ENCODE assay signal across 16 cellular contexts in the genomic region with DNA sequence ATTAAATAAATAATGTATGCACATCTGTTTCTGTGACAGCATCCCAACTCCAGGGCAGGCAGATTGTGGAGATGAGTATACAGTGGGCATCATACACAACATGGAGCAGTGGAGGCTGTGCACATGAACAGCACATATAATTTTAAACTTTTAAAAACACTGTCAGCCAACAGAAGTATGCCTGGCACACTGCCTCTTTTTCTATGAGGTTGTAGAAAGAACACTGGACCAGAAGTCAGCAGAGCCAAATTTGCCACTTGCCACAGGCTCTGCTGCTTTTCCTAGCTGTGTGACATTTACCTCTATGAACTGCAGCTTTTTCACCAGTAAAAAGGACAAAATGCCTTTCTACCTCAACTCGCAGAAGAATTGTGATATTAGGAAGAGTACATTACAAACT.
DNase-seq lines count a peak whose midpoint lies in the region; ATAC-seq and TF ChIP-seq lines count a peak whose summit lies in the region.
"Had no signal": no experiment of that assay in that cellular context is flagged by ENCODE, and none has a peak within 500 bp of the region (broad histone marks: within the 10 kb centered on the region; RNA-seq: fewer than 3 reads in every experiment).

No MANE protein-coding gene starts in this region.

- H3K27me3 ChIP-seq in left ventricle myocardium inferior (ENCODE audit: low read depth): no peaks in the 10 kb centered on the region
- H3K27me3 ChIP-seq in sigmoid colon: no peaks in the 10 kb centered on the region
- H3K27me3 ChIP-seq in aorta (ENCODE audit: control insufficient read depth in 1 of 2, insufficient read depth in 2 of 2, low read length in 1 of 2): no peaks in the 10 kb centered on the region

- 86 to 90% methylated on average over 1 of the region's 1 CpG for WGBS in sigmoid colon, 2 donors
- 15 to 16% methylated on average over 1 of the region's 1 CpG for WGBS in aorta, 2 donors

- TF ChIP-seq EP300 in sigmoid colon (IDR thresholded peaks at IDR 0.05): no peak

- no peak for TF ChIP-seq CTCF in choroid plexus epithelial cell (conservative IDR thresholded peaks at IDR 0.05; ENCODE audit: low read depth, low read length)
- TF ChIP-seq CTCF in left ventricle myocardium inferior (IDR thresholded peaks at IDR 0.05; ENCODE audit: borderline replicate concordance): no peak
- TF ChIP-seq CTCF in sigmoid colon (IDR thresholded peaks at IDR 0.05): no peak

- H3K9me3 ChIP-seq in left ventricle myocardium inferior (replicated peaks): no peaks in the 10 kb centered on the region
- H3K9me3 ChIP-seq in sigmoid colon: no peaks in the 10 kb centered on the region
- no peaks in the 10 kb centered on the region for H3K9me3 ChIP-seq in aorta (ENCODE audit: control insufficient read depth, low read length)

- H3K36me3 ChIP-seq in left ventricle myocardium inferior (peaks cover 23% of the 10 kb centered on the region), sigmoid colon (no peaks in the 10 kb centered on the region), aorta (ENCODE audit: control insufficient read depth in 1 of 2, insufficient read depth in 2 of 2, low read length in 1 of 2) (peaks cover 0 to 3% of the 10 kb centered on the region in 2 donors)

- TF ChIP-seq POLR2A in sigmoid colon (IDR thresholded peaks at IDR 0.05): no peak

- intact Hi-C loops in left ventricle myocardium inferior (cut with micrococcal nuclease) (no loop called here), sigmoid colon (cut with DNase I) (loop anchor here (5.0 kb wide), 2 partner anchors 118 to 167 kb away; a partner anchor contains a TSS), aorta (cut with DNase I) (loop anchor here (2.0 to 5.0 kb wide), 2 partner anchors 15 to 33 kb away; no protein-coding TSS in a partner anchor)

- peak; percentile 67 for ATAC-seq in aorta (ENCODE audit: low FRiP score)
- ATAC-seq: HepG2; natural killer cell; stimulated activated effector memory CD8-positive, alpha-beta T cell treated with anti-CD3 and anti-CD28 coated beads, Interleukin-12 subunit alpha, Interleukin-12 subunit beta, amount 100 ng/mL, for 72 hours had no signal

- H3K4me1 ChIP-seq in left ventricle myocardium inferior: peaks cover 52% of the 10 kb centered on the region
- H3K4me1 ChIP-seq in sigmoid colon: peaks cover 0 to 49% (median 40%) of the 10 kb centered on the region in 4 donors
- H3K4me1 ChIP-seq in aorta (ENCODE audit: control insufficient read depth in 1 of 2, insufficient read depth in 2 of 2, low read length in 2 of 2): peaks cover 1 to 3% of the 10 kb centered on the region in 2 donors

- H3K27ac ChIP-seq in left ventricle myocardium inferior (replicated peaks): peak overlapping the region; percentile 86
- peak overlapping the region; percentile 69 to 82 (median 76) for H3K27ac ChIP-seq in sigmoid colon
- peak overlapping the region; percentile 96 for H3K27ac ChIP-seq in aorta (ENCODE audit: low read depth in 1 of 2, low read length in 2 of 2)

- no peak overlapping the region for H3K4me3 ChIP-seq in choroid plexus epithelial cell (ENCODE audit: low read depth, low read length)
- H3K4me3 ChIP-seq in left ventricle myocardium inferior: no peak overlapping the region
- H3K4me3 ChIP-seq in sigmoid colon: no peak overlapping the region
- no peak overlapping the region for H3K4me3 ChIP-seq in aorta (ENCODE audit: low read length in 2 of 2)

- DNase-seq in choroid plexus epithelial cell (ENCODE audit: low read depth) (peak; percentile 34), left ventricle myocardium inferior (no peak), sigmoid colon (peak; percentile 70), aorta (no peak), NCI-H146 (lab: John Stamatoyannopoulos, UW) (no peak), SIG-M5 (lab: John Stamatoyannopoulos, UW) (no peak), putamen (ENCODE audit: low spot score) (no peak)
- DNase-seq: activated naive CD4-positive, alpha-beta T cell treated with Interleukin-2 at 50 U/mL for 16 hours; H9; natural killer cell; NCI-H1694; NCI-H2227 treated with DMSO at 0.1 percent for 48 hours; RPMI8226; SW 1271 had no signal

Comparison
In these comparisons a context has a peak if more than half of its experiments do, and no peak if none do; other contexts are left out.
1. DNase-seq: peak in choroid plexus epithelial cell (single experiment) and sigmoid colon (single experiment); none in left ventricle myocardium inferior (single experiment), aorta (0 of 2), NCI-H146 (single experiment), SIG-M5 (single experiment) and putamen (single experiment).
2. Peak in every context shown above with its lines, with median percentiles within 50 percentile points of each other: H3K27ac ChIP-seq.